In the genomic region with DNA sequence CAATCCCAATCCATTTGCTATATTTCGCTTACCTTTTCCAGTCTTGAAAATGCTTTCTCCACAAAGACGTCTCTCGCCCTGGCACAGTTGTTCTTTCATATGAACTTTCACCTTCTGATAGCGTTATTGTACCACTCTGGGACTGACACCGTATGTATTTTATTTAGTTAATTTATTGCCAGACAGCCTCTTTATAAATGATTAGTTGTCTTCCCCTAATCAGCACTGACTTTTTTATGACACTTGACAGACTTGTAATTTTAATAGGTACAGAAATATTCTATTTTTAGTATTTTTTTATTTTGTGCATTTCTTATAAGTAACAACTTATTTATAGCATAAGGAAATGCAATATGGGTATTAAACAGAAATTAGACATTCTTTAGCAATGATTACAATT, we compare ENCODE assay signal across 29 cellular contexts. TPM values are rescaled to one million over a fixed set of nuclear protein-coding genes. Genes with fewer than 3 reads are reported as not detected.
DNase-seq lines count a peak whose midpoint lies in the region; ATAC-seq, FAIRE-seq and TF ChIP-seq lines count a peak whose summit lies in the region.
"Had no signal": no experiment of that assay in that cellular context is flagged by ENCODE, and none has a peak within 500 bp of the region (broad histone marks: within the 10 kb centered on the region; RNA-seq: fewer than 3 reads in every experiment).

A gene (minus strand): TSS at position 101 of the 400 bp plus-strand sequence. CDS start 1,343 bp downstream, outside the sequence.

- no peaks in the 10 kb centered on the region for H3K9me3 Mint-ChIP-seq in nephron
- H3K9me3 Mint-ChIP-seq: activated B cell treated with CpG ODN at 0.5 μM for 24 hours; activated CD4-positive, alpha-beta T cell treated with anti-CD3 and anti-CD28 coated beads, Interleukin-2, amount 10 ng/mL, durations not matched to agents 7 days and 5 days; activated T-cell treated with anti-CD3 and anti-CD28 coated beads, Interleukin-2, amount 50 U/mL, for 4 hours; CD4-positive, alpha-beta T cell; neural crest cell had no signal

- WGBS in H1 (ENCODE audit: extremely low coverage in 1 of 2, insufficient coverage in 1 of 2, insufficient read length in 1 of 2, insufficient replicate concordance in 2 of 2, low coverage in 1 of 2, low lambda C conversion rate in 2 of 2, missing lambda C conversion rate in 1 of 2), 2 experiments = 90% methylated on average over 5 of the region's 5 CpGs; no CpG with 5 or more reads in 1 of the 2 experiments
- 67 to 78% (median 72%) methylated on average over 5 of the region's 5 CpGs for WGBS in adrenal gland, 4 donors

- H2BK5ac ChIP-seq in H1 (ENCODE audit: low read depth, low read length) = no peak within 1 kb of the TSS

- CTCF ChIA-PET in H1 (lab: Charles Lee; ENCODE audit: partially characterized antibody) = interaction anchor here (1.1 to 4.5 kb wide), 15 partner anchors 10 to 525 kb away, joined by 3 to 36 read pairs (median 5); no protein-coding TSS in a partner anchor

- no peak within 1 kb of the TSS for H4K5ac ChIP-seq in H1 (ENCODE audit: insufficient read length, low read depth, low read length)

- POLR2A ChIA-PET in H1 (lab: Charles Lee; ENCODE audit: partially characterized antibody) = no interaction called here

- H3K27me3 ChIP-seq in ACC112 (ENCODE audit: insufficient read depth, low read length) = no peaks in the 10 kb centered on the region
- H3K27me3 ChIP-seq in OCI-LY3 (ENCODE audit: low read depth, low read length) = 0 out of 2 replicates have a peak, but pooled peaks cover 3% of the 10 kb centered on the region
- no peaks in the 10 kb centered on the region for H3K27me3 ChIP-seq in H1 (replicated peaks in 1 of 4; ENCODE audit: control insufficient read depth in 3 of 4, extremely low read depth in 1 of 4, insufficient read depth in 3 of 4, low read length in 3 of 4)
- H3K27me3 ChIP-seq in brain microvascular endothelial cell (replicated peaks) = no peaks in the 10 kb centered on the region
- peaks cover 9% of the 10 kb centered on the region for H3K27me3 ChIP-seq in adrenal gland
- H3K27me3 ChIP-seq: gastroesophageal sphincter, tibial nerve had no signal

- peak within 1 kb of the TSS in 1 of 3 experiments; percentile 0 for H3K4me3 Mint-ChIP-seq in nephron
- H3K4me3 Mint-ChIP-seq: activated B cell treated with CpG ODN at 0.5 μM for 24 hours; activated CD4-positive, alpha-beta T cell treated with anti-CD3 and anti-CD28 coated beads, Interleukin-2, amount 10 ng/mL, durations not matched to agents 7 days and 5 days; activated CD8-positive, alpha-beta memory T cell treated with anti-CD3 and anti-CD28 coated beads, Interleukin-2, amount 10 ng/mL, durations not matched to agents 7 days and 5 days; activated T-cell treated with anti-CD3 and anti-CD28 coated beads, Interleukin-2, amount 50 U/mL, for 4 hours; CD4-positive, alpha-beta T cell; IgD-negative memory B cell; neural crest cell had no signal

- TF ChIP-seq POLR2A in H1 (IDR thresholded peaks at IDR 0.05; ENCODE audit: control extremely low read depth in 1 of 2, low read depth in 2 of 2, low read length in 2 of 2) (no peak), adrenal gland (IDR thresholded peaks at IDR 0.05) (no peak)

- H3K4ac ChIP-seq in H1 (replicated peaks; ENCODE audit: insufficient read length, low read depth, low read length) = no peak within 1 kb of the TSS

- TF ChIP-seq EP300 in H1 (IDR thresholded peaks at IDR 0.05; ENCODE audit: borderline replicate concordance in 1 of 2, low read depth in 2 of 2, low read length in 2 of 2) = no peak

- H3K9me3 ChIP-seq in OCI-LY3 (ENCODE audit: insufficient read depth, low read length) (no peaks in the 10 kb centered on the region), H1 (ENCODE audit: insufficient read depth in 2 of 2, low read depth in 1 of 2, low read length in 1 of 2) (no peaks in the 10 kb centered on the region), adrenal gland (replicated peaks in 1 of 3) (peaks cover 0 to 3% (median 0%) of the 10 kb centered on the region in 3 donors)
- H3K9me3 ChIP-seq: gastroesophageal sphincter, HAP-1, tibial nerve had no signal

- H3K9ac ChIP-seq in OCI-LY3 (ENCODE audit: low read length) = no peak within 1 kb of the TSS
- no peak within 1 kb of the TSS for H3K9ac ChIP-seq in H1 (replicated peaks in 1 of 4; ENCODE audit: extremely low read depth in 1 of 4, low read depth in 3 of 4, low read length in 3 of 4)

- H2BK120ac ChIP-seq in H1 (replicated peaks; ENCODE audit: low read depth, low read length) = no peak within 1 kb of the TSS

- H3K79me1 ChIP-seq in H1 (ENCODE audit: low read depth, low read length) = no peaks in the 10 kb centered on the region

- H3K79me2 ChIP-seq in ACC112 (ENCODE audit: control insufficient read depth, insufficient read depth, low read length, unreplicated experiment) = no peaks in the 10 kb centered on the region
- H3K79me2 ChIP-seq in OCI-LY3 (ENCODE audit: low read length) = no peaks in the 10 kb centered on the region
- H3K79me2 ChIP-seq in H1 (ENCODE audit: control insufficient read depth in 1 of 2, insufficient read depth in 2 of 2, low read length in 2 of 2) = no peaks in the 10 kb centered on the region

- intact Hi-C loops in adrenal gland (cut with DNase I) = no loop called here

- no peak for TF ChIP-seq RAD21 in H1 (IDR thresholded peaks at IDR 0.05 in 1 of 2, conservative IDR thresholded peaks at IDR 0.05 in 1 of 2; ENCODE audit: low read depth in 2 of 2, low read length in 2 of 2)

- H2BK20ac ChIP-seq in H1 (ENCODE audit: low read length) = no peak within 1 kb of the TSS

- peak within 1 kb of the TSS in 2 of 3 experiments; percentile 24 to 80 for H3K27ac Mint-ChIP-seq in nephron
- H3K27ac Mint-ChIP-seq: activated B cell treated with CpG ODN at 0.5 μM for 24 hours; activated CD4-positive, alpha-beta T cell treated with anti-CD3 and anti-CD28 coated beads, Interleukin-2, amount 10 ng/mL, durations not matched to agents 7 days and 5 days; activated CD8-positive, alpha-beta memory T cell treated with anti-CD3 and anti-CD28 coated beads, Interleukin-2, amount 10 ng/mL, durations not matched to agents 7 days and 5 days; CD4-positive, alpha-beta T cell; IgD-negative memory B cell had no signal

- H3K27me3 Mint-ChIP-seq in nephron (ENCODE audit: low read depth) = no peaks in the 10 kb centered on the region

- H3K36me3 ChIP-seq in ACC112 (ENCODE audit: insufficient read depth, low read length) = no peaks in the 10 kb centered on the region
- no peaks in the 10 kb centered on the region for H3K36me3 ChIP-seq in OCI-LY3 (replicated peaks; ENCODE audit: low read depth, low read length)
- H3K36me3 ChIP-seq in H1 (ENCODE audit: control insufficient read depth in 2 of 4, insufficient read depth in 4 of 4, low read length in 3 of 4) = no peaks in the 10 kb centered on the region
- H3K36me3 ChIP-seq in brain microvascular endothelial cell (replicated peaks) = no peaks in the 10 kb centered on the region
- H3K36me3 ChIP-seq in adrenal gland (replicated peaks in 1 of 2) = no peaks in the 10 kb centered on the region
- H3K36me3 ChIP-seq: gastroesophageal sphincter, HAP-1, tibial nerve had no signal

- in situ Hi-C loops in brain microvascular endothelial cell (cut with HindIII; ENCODE audit: low pct_ligation_motif_present, low sequenced_read_pairs) = no loop called here

- peak within 1 kb of the TSS; percentile 55 for H3K4me2 ChIP-seq in OCI-LY3 (ENCODE audit: low read length)
- H3K4me2 ChIP-seq in H1 (ENCODE audit: insufficient read depth in 1 of 2, low read depth in 2 of 2, low read length in 2 of 2) = no peak within 1 kb of the TSS

- H4K20me1 ChIP-seq in OCI-LY3 (ENCODE audit: insufficient read depth, low read length) = no peaks in the 10 kb centered on the region
- H4K20me1 ChIP-seq in H1 (replicated peaks in 1 of 2; ENCODE audit: control insufficient read depth in 1 of 2, insufficient read depth in 2 of 2, low read length in 2 of 2) = no peaks in the 10 kb centered on the region

- H3K4me1 ChIP-seq in ACC112 (ENCODE audit: control insufficient read depth, insufficient read depth, low read length, unreplicated experiment) (peaks cover 27% of the 10 kb centered on the region), OCI-LY3 (ENCODE audit: low read length) (peaks cover 6% of the 10 kb centered on the region; the same call in 1 of the 2 replicates), H1 (replicated peaks in 1 of 4; ENCODE audit: control insufficient read depth in 3 of 4, insufficient read depth in 4 of 4, low read length in 3 of 4) (peaks cover 0 to 3% (median 0%) of the 10 kb centered on the region in 4 experiments; a peak in 1 of 7 replicates), adrenal gland (replicated peaks in 1 of 2) (peaks cover 0 to 5% of the 10 kb centered on the region in 2 donors)
- H3K4me1 ChIP-seq: HAP-1 had no signal

- H3K4me1 Mint-ChIP-seq in nephron = peaks cover 10% of the 10 kb centered on the region
- H3K4me1 Mint-ChIP-seq: activated B cell treated with CpG ODN at 0.5 μM for 24 hours, neural crest cell had no signal

- no peak within 1 kb of the TSS for H2BK12ac ChIP-seq in H1 (ENCODE audit: low read depth, low read length)

- no peak within 1 kb of the TSS for H2BK15ac ChIP-seq in H1 (ENCODE audit: low read length)

- no peak for TF ChIP-seq CTCF in OCI-LY3 (IDR thresholded peaks at IDR 0.05; ENCODE audit: low read depth, low read length)
- no peak for TF ChIP-seq CTCF in H1 (IDR thresholded peaks at IDR 0.05; ENCODE audit: control extremely low read depth in 1 of 3, insufficient read depth in 1 of 3, low read depth in 1 of 3, low read length in 3 of 3)
- TF ChIP-seq CTCF in nephron (IDR thresholded peaks at IDR 0.05; ENCODE audit: unreplicated experiment in 3 of 3) = no peak
- no peak for TF ChIP-seq CTCF in brain microvascular endothelial cell (IDR thresholded peaks at IDR 0.05; ENCODE audit: low read depth, low read length, missing control alignments)
- TF ChIP-seq CTCF in adrenal gland (IDR thresholded peaks at IDR 0.05) = no peak

- H3K18ac ChIP-seq in H1 (ENCODE audit: extremely low read depth, low read length) = no peak within 1 kb of the TSS

- H4K91ac ChIP-seq in H1 (replicated peaks; ENCODE audit: insufficient read length, low read length) = no peak within 1 kb of the TSS

- H3K14ac ChIP-seq in H1 (ENCODE audit: insufficient read length) = no peak within 1 kb of the TSS

- ATAC-seq in GM21786 (IDR thresholded peaks at IDR 0.05; ENCODE audit: unreplicated experiment) = no peak
- ATAC-seq: activated T-cell treated with anti-CD3 and anti-CD28 coated beads, Interleukin-2, amount 50 U/mL, for 4 hours; gastroesophageal sphincter had no signal

- H3K23me2 ChIP-seq in H1 (ENCODE audit: low read depth, low read length) = no peaks in the 10 kb centered on the region

- no peak for FAIRE-seq in H1 (lab: Jason Lieb, UNC)

- H4K8ac ChIP-seq in H1 (ENCODE audit: extremely low read depth, insufficient read depth, low read length) = no peak within 1 kb of the TSS

- no peaks in the 10 kb centered on the region for H3K36me3 Mint-ChIP-seq in nephron (ENCODE audit: low read depth)
- H3K36me3 Mint-ChIP-seq: activated CD8-positive, alpha-beta memory T cell treated with anti-CD3 and anti-CD28 coated beads, Interleukin-2, amount 10 ng/mL, durations not matched to agents 7 days and 5 days; IgD-negative memory B cell had no signal

- H2AFZ ChIP-seq in ACC112 (ENCODE audit: low read length, unreplicated experiment) (peak within 1 kb of the TSS; percentile 97), OCI-LY3 (ENCODE audit: low read depth, low read length) (peak within 1 kb of the TSS; percentile 58; the same call in 1 of the 2 replicates), H1 (ENCODE audit: low read length) (0 out of 2 replicates have a peak within 1 kb of the TSS, but pooled peaks have one; percentile 65)

- peak within 1 kb of the TSS; percentile 63 for H3K4me3 ChIP-seq in ACC112 (ENCODE audit: low read depth, low read length)
- peak within 1 kb of the TSS; percentile 26 for H3K4me3 ChIP-seq in OCI-LY3 (ENCODE audit: low read length)
- no peak within 1 kb of the TSS for H3K4me3 ChIP-seq in H1 (ENCODE audit: extremely low read depth in 1 of 4, insufficient read depth in 2 of 4, low read depth in 3 of 4, low read length in 4 of 4)
- no peak within 1 kb of the TSS for H3K4me3 ChIP-seq in brain microvascular endothelial cell (ENCODE audit: low read depth, low read length)
- no peak within 1 kb of the TSS for H3K4me3 ChIP-seq in adrenal gland
- H3K4me3 ChIP-seq: gastroesophageal sphincter, HAP-1, lung, tibial nerve had no signal

- DNase-seq in H1 (ENCODE audit: low read depth in 1 of 2, low spot score in 2 of 2) (no peak), brain microvascular endothelial cell (no peak), adrenal gland (no peak)
- no peak for DNase-seq in stimulated activated CD4-positive, alpha-beta T cell treated with anti-CD3 and anti-CD28 coated beads, Interleukin-1b, Interleukin-23, amount 100 ng/mL, for 48 hours
- DNase-seq: activated B cell treated with CpG ODN at 0.5 μM for 24 hours; activated CD8-positive, alpha-beta memory T cell treated with anti-CD3 and anti-CD28 coated beads, Interleukin-2, amount 10 ng/mL, durations not matched to agents 7 days and 5 days; activated gamma-delta T cell treated with Interleukin-2 at 50 U/mL for 16 hours; activated T-cell treated with anti-CD3 and anti-CD28 coated beads, Interleukin-2, amount 50 U/mL, for 4 hours; CD4-positive, alpha-beta T cell; cerebellar nuclear complex; NCI-H1092; NCI-H446 treated with DMSO at 0.1 percent for 48 hours; stimulated activated CD4-positive, alpha-beta T cell treated with anti-CD3 and anti-CD28 coated beads, Interleukin-4, amount 100 ng/mL, for 24 hours had no signal

- no peak within 1 kb of the TSS for H3K23ac ChIP-seq in H1 (ENCODE audit: insufficient read length)

- H3K56ac ChIP-seq in H1 (replicated peaks; ENCODE audit: insufficient read length, low read depth, low read length) = no peak within 1 kb of the TSS

- H3K27ac ChIP-seq in ACC112 (ENCODE audit: low read depth, low read length) = no peak within 1 kb of the TSS
- no peak within 1 kb of the TSS for H3K27ac ChIP-seq in OCI-LY3 (ENCODE audit: low read length)
- no peak within 1 kb of the TSS for H3K27ac ChIP-seq in H1 (ENCODE audit: low read depth, low read length)
- H3K27ac ChIP-seq in brain microvascular endothelial cell = no peak within 1 kb of the TSS
- H3K27ac ChIP-seq in adrenal gland = no peak within 1 kb of the TSS
- H3K27ac ChIP-seq: gastroesophageal sphincter, tibial nerve had no signal

- H2AK5ac ChIP-seq in H1 (ENCODE audit: low read depth, low read length) = no peak within 1 kb of the TSS

RNA-seq across cellular contexts. Expression of the gene that starts here (rescaled TPM):
- not detected in 2 replicates for total RNA-seq in H1 (2021; fragmentation: NEBNext Ultra II Directional; extraction: Animal tissue kit (Norgen Biotek cat#: 25700))
- polyA plus RNA-seq in H1 (2011; rRNA removed) (not detected in 2 replicates), adrenal gland (not detected)
- not detected for polyA plus RNA-seq in H1 (2011; cell fraction: cytosol; rRNA removed)
- polyA plus RNA-seq in H1 (2011; cell fraction: nucleus; rRNA removed) = not detected
- not detected in 4 replicates for polyA plus RNA-seq in H1 (2012, experiment 1 of 2)
- not detected for polyA plus RNA-seq in H1 (2012, experiment 2 of 2)
- not detected for polyA plus RNA-seq in H1 (2013, experiment 1 of 2)
- not detected for polyA plus RNA-seq in H1 (2013, experiment 2 of 2)
- not detected in 2 replicates for polyA minus RNA-seq in H1 (2011; rRNA and poly(A)+ RNA removed)
- polyA minus RNA-seq in H1 (2011; cell fraction: cytosol; rRNA and poly(A)+ RNA removed) = not detected
- polyA minus RNA-seq in H1 (2011; cell fraction: nucleus; rRNA and poly(A)+ RNA removed) = not detected
- total RNA-seq in adrenal gland = not detected
- total RNA-seq: activated B cell treated with CpG ODN at 0.5 μM for 24 hours; activated CD4-positive, alpha-beta T cell treated with anti-CD3 and anti-CD28 coated beads, Interleukin-2, amount 10 ng/mL, durations not matched to agents 7 days and 5 days; activated CD8-positive, alpha-beta memory T cell treated with anti-CD3 and anti-CD28 coated beads, Interleukin-2, amount 10 ng/mL, durations not matched to agents 7 days and 5 days; activated T-cell treated with anti-CD3 and anti-CD28 coated beads, Interleukin-2, amount 50 U/mL, for 4 hours; CD4-positive, alpha-beta T cell; dermis microvascular lymphatic vessel endothelial cell; gastroesophageal sphincter; lung; M059J; neural crest cell; posterior vena cava; SK-MEL-5; T-helper 1 cell treated with Interleukin-12 subunit alpha and Interleukin-12 subunit beta and Interleukin-4 antibody, amounts not matched to agents 30 ng/mL and 1 ng/mL, for 36 hours; tibial nerve had no signal
- polyA plus RNA-seq: IgD-negative memory B cell, lung had no signal

Comparison
In these comparisons a context has a peak if more than half of its experiments do, and no peak if none do; other contexts are left out.
1. H3K4me3 ChIP-seq: peak in ACC112 (single experiment) and OCI-LY3 (single experiment); none in H1 (0 of 4), brain microvascular endothelial cell (single experiment) and adrenal gland (0 of 4).
2. Peak in every context shown above with its lines, with median percentiles within 50 percentile points of each other: H2AFZ ChIP-seq.